In the genomic region with DNA sequence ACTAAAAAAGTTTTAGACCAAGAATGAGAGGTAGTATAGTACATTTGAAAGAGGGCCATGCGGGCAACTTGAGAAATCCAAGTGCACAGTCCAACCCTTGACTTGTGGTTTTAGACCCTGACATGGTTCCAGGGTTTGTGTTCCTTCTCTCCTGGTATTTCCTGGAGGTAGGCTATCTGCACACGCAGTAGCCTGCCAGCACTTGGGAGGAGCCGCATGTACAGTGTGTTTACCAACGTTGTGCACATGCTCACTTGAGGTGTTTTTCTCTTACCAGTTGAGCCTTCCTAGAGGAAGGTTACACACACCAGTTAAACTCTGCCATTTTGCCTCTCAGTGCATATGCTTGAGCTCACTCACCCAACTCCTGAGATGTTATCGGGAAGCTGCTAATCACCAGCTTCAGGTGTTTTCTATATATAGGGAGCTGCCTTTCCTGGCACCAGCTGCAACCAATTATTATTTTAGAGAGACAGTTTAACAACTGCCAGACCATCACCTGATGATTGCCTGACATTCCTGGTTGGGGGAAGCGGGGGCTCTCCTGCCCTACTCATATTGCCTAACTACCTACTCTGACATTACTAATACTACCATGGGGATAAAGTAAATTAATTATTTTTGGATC, we compare ENCODE assay signal across 12 cellular contexts.
"Had no signal": no experiment of that assay in that cellular context is flagged by ENCODE, and none has a peak within 500 bp of the region (broad histone marks: within the 10 kb centered on the region; RNA-seq: fewer than 3 reads in every experiment).

No MANE protein-coding gene starts in this region.

- H3K4me3 ChIP-seq: pancreas had no signal

- H3K4me1 ChIP-seq: pancreas had no signal

- ATAC-seq: activated T-helper 17 cell treated with anti-CD3 and anti-CD28 coated beads, Interleukin-2, amount 50 U/mL, for 72 hours; pancreas had no signal

- DNase-seq: activated CD4-positive, alpha-beta T cell treated with anti-CD3 and anti-CD28 coated beads for 48 hours; activated naive CD4-positive, alpha-beta T cell treated with anti-CD3 and anti-CD28 coated beads for 36 hours; central memory CD4-positive, alpha-beta T cell; cortex of kidney; effector memory CD4-positive, alpha-beta T cell; hippocampal formation; naive B cell; pancreas; stimulated activated CD4-positive, alpha-beta T cell treated with anti-CD3 and anti-CD28 coated beads, Interleukin-4, amount 100 ng/mL, for 1 hour; stimulated activated CD8-positive, alpha-beta memory T cell treated with anti-CD3 and anti-CD28 coated beads, Interleukin-4, amount 100 ng/mL, for 48 hours had no signal

- H3K27me3 ChIP-seq: pancreas had no signal

- H3K9me3 ChIP-seq: pancreas had no signal

- H3K36me3 ChIP-seq: pancreas had no signal

- H3K27ac ChIP-seq: epithelial cell of prostate, pancreas had no signal
